ENCODE assay signal across 16 cellular contexts in the genomic region with DNA sequence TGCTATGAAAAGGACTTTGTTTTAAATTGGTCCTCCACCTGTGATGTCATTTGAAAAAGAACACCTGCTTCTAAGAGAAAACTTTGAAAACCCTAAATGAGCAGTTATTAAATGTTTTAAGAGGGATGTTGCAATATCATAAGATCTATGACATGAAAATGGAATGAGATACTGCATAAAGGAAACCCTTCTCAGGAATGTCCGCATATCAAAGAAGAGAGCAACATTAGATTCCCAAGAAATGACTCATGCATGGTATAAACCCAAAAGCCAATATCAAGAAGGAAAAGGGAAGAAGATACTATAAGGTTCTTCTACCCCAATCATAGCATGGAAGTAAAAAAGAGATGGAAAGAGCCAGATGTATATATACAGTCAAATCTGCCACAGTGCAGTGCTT.
"Had no signal": no experiment of that assay in that cellular context is flagged by ENCODE, and none has a peak within 500 bp of the region (broad histone marks: within the 10 kb centered on the region; RNA-seq: fewer than 3 reads in every experiment).

No MANE protein-coding gene starts in this region.

- H3K9me3 ChIP-seq: esophagus muscularis mucosa, heart left ventricle, pancreas, thoracic aorta, upper lobe of right lung had no signal

- H2AFZ ChIP-seq: neural progenitor cell had no signal

- H3K27me3 ChIP-seq: cardiac muscle cell, esophagus muscularis mucosa, heart left ventricle, neural progenitor cell, pancreas, upper lobe of right lung had no signal

- H3K27ac ChIP-seq: cardiac muscle cell, esophagus muscularis mucosa, heart left ventricle, neural progenitor cell, pancreas, thoracic aorta, upper lobe of right lung had no signal

- H3K4me2 ChIP-seq: neural progenitor cell had no signal

- DNase-seq: activated CD4-positive, alpha-beta T cell treated with anti-CD3 and anti-CD28 coated beads, Interleukin-2, amount 10 ng/mL, durations not matched to agents 7 days and 5 days; activated CD4-positive, CD25-positive, alpha-beta regulatory T cell; activated CD8-positive, alpha-beta memory T cell treated with anti-CD3 and anti-CD28 coated beads for 24 hours; activated naive CD8-positive, alpha-beta T cell treated with anti-CD3 and anti-CD28 coated beads for 36 hours; foreskin melanocyte; heart left ventricle; naive B cell; pancreas; stimulated activated CD4-positive, alpha-beta T cell treated with anti-CD3 and anti-CD28 coated beads, Interleukin-1b, Interleukin-23, amount 100 ng/mL, for 48 hours; upper lobe of right lung had no signal

- H3K4me1 ChIP-seq: neural progenitor cell, pancreas had no signal

- FAIRE-seq: islet of Langerhans, pancreas had no signal

- H3K4me3 ChIP-seq: cardiac muscle cell, esophagus muscularis mucosa, heart left ventricle, neural progenitor cell, pancreas, thoracic aorta, upper lobe of right lung had no signal

- ATAC-seq: heart left ventricle, left lobe of liver, pancreas, upper lobe of right lung had no signal

- H3K9ac ChIP-seq: neural progenitor cell had no signal

- H3K36me3 ChIP-seq: cardiac muscle cell, esophagus muscularis mucosa, heart left ventricle, neural progenitor cell, pancreas, thoracic aorta, upper lobe of right lung had no signal
